1 cellular context compared by ENCODE assay signal in the genomic region with DNA sequence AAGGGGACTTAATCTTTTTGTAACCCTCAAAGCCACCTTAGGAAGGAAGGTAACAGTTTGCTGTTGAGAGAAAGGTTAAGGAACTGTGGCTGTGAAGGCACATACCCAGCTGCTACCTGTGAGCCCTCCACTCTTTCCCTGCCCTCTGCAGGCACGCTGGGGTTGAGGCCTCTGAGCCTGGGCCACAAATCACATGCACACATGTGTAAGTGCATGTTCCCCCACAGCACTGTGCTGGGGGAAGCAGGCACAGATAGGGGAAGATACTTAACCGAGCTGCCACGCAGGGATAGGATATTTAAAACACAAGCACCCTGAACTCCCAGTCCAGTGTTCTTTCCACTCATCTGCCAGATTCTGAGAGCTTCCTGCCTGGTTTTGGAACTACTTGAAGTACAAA.
TF ChIP-seq lines count a peak whose summit lies in the region.

No MANE protein-coding gene starts in this region.

TF ChIP-seq in GM12878, 131 proteins besides CTCF, POLR2A, EP300 and RAD21:
- TF ChIP-seq NFYA (IDR thresholded peaks at IDR 0.05; ENCODE audit: borderline replicate concordance, low read depth, low read length), result no peak
- TF ChIP-seq, protein P1, sequence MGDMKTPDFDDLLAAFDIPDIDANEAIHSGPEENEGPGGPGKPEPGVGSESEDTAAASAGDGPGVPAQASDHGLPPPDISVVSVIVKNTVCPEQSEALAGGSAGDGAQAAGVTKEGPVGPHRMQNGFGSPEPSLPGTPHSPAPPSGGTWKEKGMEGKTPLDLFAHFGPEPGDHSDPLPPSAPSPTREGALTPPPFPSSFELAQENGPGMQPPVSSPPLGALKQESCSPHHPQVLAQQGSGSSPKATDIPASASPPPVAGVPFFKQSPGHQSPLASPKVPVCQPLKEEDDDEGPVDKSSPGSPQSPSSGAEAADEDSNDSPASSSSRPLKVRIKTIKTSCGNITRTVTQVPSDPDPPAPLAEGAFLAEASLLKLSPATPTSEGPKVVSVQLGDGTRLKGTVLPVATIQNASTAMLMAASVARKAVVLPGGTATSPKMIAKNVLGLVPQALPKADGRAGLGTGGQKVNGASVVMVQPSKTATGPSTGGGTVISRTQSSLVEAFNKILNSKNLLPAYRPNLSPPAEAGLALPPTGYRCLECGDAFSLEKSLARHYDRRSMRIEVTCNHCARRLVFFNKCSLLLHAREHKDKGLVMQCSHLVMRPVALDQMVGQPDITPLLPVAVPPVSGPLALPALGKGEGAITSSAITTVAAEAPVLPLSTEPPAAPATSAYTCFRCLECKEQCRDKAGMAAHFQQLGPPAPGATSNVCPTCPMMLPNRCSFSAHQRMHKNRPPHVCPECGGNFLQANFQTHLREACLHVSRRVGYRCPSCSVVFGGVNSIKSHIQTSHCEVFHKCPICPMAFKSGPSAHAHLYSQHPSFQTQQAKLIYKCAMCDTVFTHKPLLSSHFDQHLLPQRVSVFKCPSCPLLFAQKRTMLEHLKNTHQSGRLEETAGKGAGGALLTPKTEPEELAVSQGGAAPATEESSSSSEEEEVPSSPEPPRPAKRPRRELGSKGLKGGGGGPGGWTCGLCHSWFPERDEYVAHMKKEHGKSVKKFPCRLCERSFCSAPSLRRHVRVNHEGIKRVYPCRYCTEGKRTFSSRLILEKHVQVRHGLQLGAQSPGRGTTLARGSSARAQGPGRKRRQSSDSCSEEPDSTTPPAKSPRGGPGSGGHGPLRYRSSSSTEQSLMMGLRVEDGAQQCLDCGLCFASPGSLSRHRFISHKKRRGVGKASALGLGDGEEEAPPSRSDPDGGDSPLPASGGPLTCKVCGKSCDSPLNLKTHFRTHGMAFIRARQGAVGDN (IDR thresholded peaks at IDR 0.05), result no peak
- no peak for TF ChIP-seq RAD51 (IDR thresholded peaks at IDR 0.05)
- TF ChIP-seq NR2F1 (conservative IDR thresholded peaks at IDR 0.05), result no peak
- TF ChIP-seq MEF2A (IDR thresholded peaks at IDR 0.05; ENCODE audit: insufficient read depth, low read depth, low read length), result no peak
- TF ChIP-seq PKNOX1 (IDR thresholded peaks at IDR 0.05), result no peak
- no peak for TF ChIP-seq USF1 (IDR thresholded peaks at IDR 0.05; ENCODE audit: borderline replicate concordance, extremely low read length, insufficient read depth, low read depth, low read length)
- TF ChIP-seq ZNF207 (IDR thresholded peaks at IDR 0.05; ENCODE audit: borderline replicate concordance), result no peak
- no peak for TF ChIP-seq GABPA (IDR thresholded peaks at IDR 0.05; ENCODE audit: low read depth)
- TF ChIP-seq DPF2 (IDR thresholded peaks at IDR 0.05), result no peak
- TF ChIP-seq SMC3 (IDR thresholded peaks at IDR 0.05; ENCODE audit: borderline replicate concordance, low read length), result no peak
- no peak for TF ChIP-seq CHD4 (IDR thresholded peaks at IDR 0.05)
- TF ChIP-seq MTA3 (IDR thresholded peaks at IDR 0.05; ENCODE audit: borderline replicate concordance, low read length), result no peak
- TF ChIP-seq MXI1 (IDR thresholded peaks at IDR 0.05; ENCODE audit: low read depth, low read length), result no peak
- TF ChIP-seq, protein P2, sequence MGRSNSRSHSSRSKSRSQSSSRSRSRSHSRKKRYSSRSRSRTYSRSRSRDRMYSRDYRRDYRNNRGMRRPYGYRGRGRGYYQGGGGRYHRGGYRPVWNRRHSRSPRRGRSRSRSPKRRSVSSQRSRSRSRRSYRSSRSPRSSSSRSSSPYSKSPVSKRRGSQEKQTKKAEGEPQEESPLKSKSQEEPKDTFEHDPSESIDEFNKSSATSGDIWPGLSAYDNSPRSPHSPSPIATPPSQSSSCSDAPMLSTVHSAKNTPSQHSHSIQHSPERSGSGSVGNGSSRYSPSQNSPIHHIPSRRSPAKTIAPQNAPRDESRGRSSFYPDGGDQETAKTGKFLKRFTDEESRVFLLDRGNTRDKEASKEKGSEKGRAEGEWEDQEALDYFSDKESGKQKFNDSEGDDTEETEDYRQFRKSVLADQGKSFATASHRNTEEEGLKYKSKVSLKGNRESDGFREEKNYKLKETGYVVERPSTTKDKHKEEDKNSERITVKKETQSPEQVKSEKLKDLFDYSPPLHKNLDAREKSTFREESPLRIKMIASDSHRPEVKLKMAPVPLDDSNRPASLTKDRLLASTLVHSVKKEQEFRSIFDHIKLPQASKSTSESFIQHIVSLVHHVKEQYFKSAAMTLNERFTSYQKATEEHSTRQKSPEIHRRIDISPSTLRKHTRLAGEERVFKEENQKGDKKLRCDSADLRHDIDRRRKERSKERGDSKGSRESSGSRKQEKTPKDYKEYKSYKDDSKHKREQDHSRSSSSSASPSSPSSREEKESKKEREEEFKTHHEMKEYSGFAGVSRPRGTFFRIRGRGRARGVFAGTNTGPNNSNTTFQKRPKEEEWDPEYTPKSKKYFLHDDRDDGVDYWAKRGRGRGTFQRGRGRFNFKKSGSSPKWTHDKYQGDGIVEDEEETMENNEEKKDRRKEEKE (IDR thresholded peaks at IDR 0.05), result no peak
- TF ChIP-seq ZNF384 (IDR thresholded peaks at IDR 0.05; ENCODE audit: borderline replicate concordance, low read depth, low read length), result no peak
- TF ChIP-seq ZBED1 (IDR thresholded peaks at IDR 0.05; ENCODE audit: borderline replicate concordance), result no peak
TF ChIP-seq in GM12878: peak in this region for 0.
